ENCODE assay signal across 8 cellular contexts in genomic region chr14:20530771-20531571, GRCh38. TPM values are rescaled to one million over a fixed set of nuclear protein-coding genes. Genes with fewer than 3 reads are reported as not detected.
DNase-seq lines count a peak whose midpoint lies in the region; ATAC-seq and TF ChIP-seq lines count a peak whose summit lies in the region.

No MANE protein-coding gene starts in this region.

- intact Hi-C loops in posterior vena cava (cut with DNase I), result loop anchor here in 1 of 2 donors (5.0 to 10.0 kb wide), 2 partner anchors 74 to 129 kb away; no protein-coding TSS in a partner anchor
- intact Hi-C loops in upper lobe of right lung (cut with DNase I), result loop anchor here (5.0 kb wide), 1 partner anchor 76 kb away; no protein-coding TSS in a partner anchor

- no peaks in the 10 kb centered on the region for H3K9me3 ChIP-seq in SJSA1 (replicated peaks)
- H3K9me3 ChIP-seq in upper lobe of right lung, result no peaks in the 10 kb centered on the region

- no peak overlapping the region for H3K4me3 ChIP-seq in LNCaP clone FGC (ENCODE audit: low read depth, low read length)
- no peak overlapping the region for H3K4me3 ChIP-seq in SJSA1
- no peak overlapping the region for H3K4me3 ChIP-seq in upper lobe of right lung

- peaks cover 18% of the 10 kb centered on the region for H3K27me3 ChIP-seq in SJSA1 (replicated peaks)
- H3K27me3 ChIP-seq in upper lobe of right lung, result no peaks in the 10 kb centered on the region

- ATAC-seq in upper lobe of right lung (peak; percentile 89), GM18520 (IDR thresholded peaks at IDR 0.05; ENCODE audit: unreplicated experiment) (no peak)

- TF ChIP-seq CTCF in GM12872 (IDR thresholded peaks at IDR 0.05; ENCODE audit: insufficient read depth, low read depth, low read length), result peak; percentile 83
- peak; percentile 85 for TF ChIP-seq CTCF in LNCaP clone FGC (IDR thresholded peaks at IDR 0.05; ENCODE audit: control insufficient read depth, extremely low read depth, insufficient read depth)
- TF ChIP-seq CTCF in upper lobe of right lung (IDR thresholded peaks at IDR 0.05), result peak; percentile 75

- no peak overlapping the region for H3K27ac ChIP-seq in SJSA1
- H3K27ac ChIP-seq in upper lobe of right lung, result no peak overlapping the region

- no peaks in the 10 kb centered on the region for H3K36me3 ChIP-seq in SJSA1
- H3K36me3 ChIP-seq in upper lobe of right lung, result no peaks in the 10 kb centered on the region

- DNase-seq in LNCaP clone FGC (ENCODE audit: low read depth) (peak; percentile 42), SJSA1 (ENCODE audit: low read depth in 1 of 2, low spot score in 2 of 2) (peak; percentile 46 to 54), globus pallidus (ENCODE audit: low spot score) (peak; percentile 51), posterior vena cava (ENCODE audit: low spot score) (peak; percentile 91), upper lobe of right lung (peak; percentile 77)
- DNase-seq in activated effector memory CD4-positive, alpha-beta T cell treated with Interleukin-2 at 50 U/mL for 16 hours, result peak; percentile 50

- H3K4me1 ChIP-seq in SJSA1 (replicated peaks) (no peaks in the 10 kb centered on the region), upper lobe of right lung (no peaks in the 10 kb centered on the region)

RNA-seq across cellular contexts. Expression of gene RNASE10, which starts 25.6 kb away (rescaled TPM):
- total RNA-seq in SJSA1 (2014; rRNA removed; shearing (Covaris generic)), result not detected in 2 replicates
- total RNA-seq in posterior vena cava (under 1 TPM in 1 of 2 donors, not detected in 1; 0.62 TPM), upper lobe of right lung (0.58 TPM)

RNA-seq across cellular contexts. Expression of gene RNASE9, which starts 29.9 kb away (rescaled TPM):
- total RNA-seq in SJSA1 (2014; rRNA removed; shearing (Covaris generic)), result not detected in 2 replicates
- not detected for total RNA-seq in posterior vena cava
- not detected for total RNA-seq in upper lobe of right lung

RNA-seq across cellular contexts. Expression of gene RNASE11, which starts 56.8 kb away (rescaled TPM):
- total RNA-seq in SJSA1 (2014; rRNA removed; shearing (Covaris generic)), result not detected in 2 replicates
- total RNA-seq in posterior vena cava, result not detected
- not detected for total RNA-seq in upper lobe of right lung
